In the genomic region with DNA sequence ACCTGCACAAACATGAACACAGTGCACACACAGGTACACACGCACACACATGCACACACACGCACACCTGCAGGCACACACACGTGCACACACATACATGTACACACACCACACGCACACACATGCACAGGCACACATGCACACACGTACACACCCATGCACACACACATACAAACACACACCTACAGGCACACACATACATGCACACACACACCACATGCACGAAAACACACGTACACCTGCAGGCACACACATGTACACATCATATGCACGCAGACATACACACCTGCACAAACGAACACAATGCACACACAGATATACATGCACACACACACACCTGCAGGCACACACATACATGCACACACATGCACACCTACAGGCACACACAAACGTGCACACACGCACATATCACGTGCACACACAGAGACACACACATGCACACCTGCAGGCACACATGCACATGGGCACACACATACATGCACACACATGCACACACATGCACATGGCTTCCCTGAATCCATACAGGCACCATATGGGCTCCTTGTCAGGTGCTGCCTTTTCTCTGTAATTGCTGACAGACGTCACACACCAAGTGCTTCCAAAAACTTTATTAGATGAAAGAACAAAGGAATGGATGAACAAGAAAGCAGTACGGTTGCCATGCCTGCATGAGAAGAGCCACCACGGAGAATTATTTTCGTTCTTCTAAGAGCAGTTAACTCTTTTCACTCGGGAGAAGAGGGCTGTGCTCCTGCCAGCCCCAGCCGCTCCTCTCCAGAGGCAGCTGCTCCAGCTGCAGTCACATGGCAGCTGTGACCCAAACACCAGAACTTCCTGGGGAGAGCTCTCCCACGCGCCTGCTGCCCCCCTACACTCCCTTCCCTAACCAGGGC, we compare ENCODE assay signal across 27 cellular contexts. TPM values are rescaled to one million over a fixed set of nuclear protein-coding genes. Genes with fewer than 3 reads are reported as not detected.
DNase-seq lines count a peak whose midpoint lies in the region; ATAC-seq, FAIRE-seq and TF ChIP-seq lines count a peak whose summit lies in the region.
"Had no signal": no experiment of that assay in that cellular context is flagged by ENCODE, and none has a peak within 500 bp of the region (broad histone marks: within the 10 kb centered on the region; RNA-seq: fewer than 3 reads in every experiment).

No MANE protein-coding gene starts in this region.

- no peaks in the 10 kb centered on the region for H3K36me3 ChIP-seq in MM.1S (replicated peaks; ENCODE audit: insufficient read depth, low read length)
- H3K36me3 ChIP-seq in H1 (ENCODE audit: control insufficient read depth in 2 of 4, insufficient read depth in 4 of 4, low read length in 3 of 4): no peaks in the 10 kb centered on the region; a peak in 1 of 8 replicates
- no peaks in the 10 kb centered on the region for H3K36me3 ChIP-seq in trophoblast cell (ENCODE audit: control insufficient read depth in 1 of 2, insufficient read depth in 2 of 2, low read length in 2 of 2)
- no peaks in the 10 kb centered on the region for H3K36me3 ChIP-seq in GM23248 (ENCODE audit: low read depth)
- no peaks in the 10 kb centered on the region for H3K36me3 ChIP-seq in body of pancreas (replicated peaks in 1 of 2; ENCODE audit: insufficient read depth in 1 of 2, low read depth in 2 of 2)
- H3K36me3 ChIP-seq: brain microvascular endothelial cell, uterus had no signal

- H2BK20ac ChIP-seq in H1 (ENCODE audit: low read length): no peak overlapping the region

- CTCF ChIA-PET in H1 (lab: Charles Lee; ENCODE audit: partially characterized antibody): interaction anchor here (1.1 kb wide), 1 partner anchor 17 kb away, joined by 3 read pairs; no protein-coding TSS in a partner anchor

- H3K79me1 ChIP-seq in H1 (ENCODE audit: low read depth, low read length): no peaks in the 10 kb centered on the region
- no peaks in the 10 kb centered on the region for H3K79me1 ChIP-seq in trophoblast cell (ENCODE audit: low read length)

- H4K5ac ChIP-seq in H1 (ENCODE audit: insufficient read length, low read depth, low read length): no peak overlapping the region

- H3K18ac ChIP-seq in H1 (ENCODE audit: extremely low read depth, low read length) (no peak overlapping the region), trophoblast cell (ENCODE audit: low read length) (no peak overlapping the region)

- H2BK12ac ChIP-seq in H1 (ENCODE audit: low read depth, low read length) (no peak overlapping the region), trophoblast cell (ENCODE audit: low read length) (no peak overlapping the region)

- H3F3A ChIP-seq in MM.1S (ENCODE audit: insufficient read depth, low read length): no peaks in the 10 kb centered on the region
- H3F3A ChIP-seq in GM23248 (ENCODE audit: insufficient read depth): no peaks in the 10 kb centered on the region

- no peak for TF ChIP-seq EP300 in H1 (IDR thresholded peaks at IDR 0.05; ENCODE audit: borderline replicate concordance in 1 of 2, low read depth in 2 of 2, low read length in 2 of 2)

- no peaks in the 10 kb centered on the region for H3K9me3 ChIP-seq in MM.1S (replicated peaks; ENCODE audit: insufficient read depth, low read length)
- H3K9me3 ChIP-seq in H1 (ENCODE audit: insufficient read depth in 2 of 2, low read depth in 1 of 2, low read length in 1 of 2): no peaks in the 10 kb centered on the region; a peak in 2 of 4 replicates
- H3K9me3 ChIP-seq in trophoblast cell (ENCODE audit: insufficient read depth, low read depth, low read length): peaks cover 12% of the 10 kb centered on the region
- no peaks in the 10 kb centered on the region for H3K9me3 ChIP-seq in GM23248 (ENCODE audit: low read depth)
- H3K9me3 ChIP-seq in body of pancreas: no peaks in the 10 kb centered on the region
- H3K9me3 ChIP-seq: suprapubic skin, uterus had no signal

- TF ChIP-seq POLR2A in H1 (IDR thresholded peaks at IDR 0.05; ENCODE audit: control extremely low read depth in 1 of 2, low read depth in 2 of 2, low read length in 2 of 2) (no peak), body of pancreas (IDR thresholded peaks at IDR 0.05) (no peak)

- H2AK5ac ChIP-seq in H1 (ENCODE audit: low read depth, low read length) (0 out of 2 replicates have a peak overlapping the region, but pooled peaks have one; percentile 44), trophoblast cell (ENCODE audit: low read length) (no peak overlapping the region)

- no peak for TF ChIP-seq CTCF in MM.1S (IDR thresholded peaks at IDR 0.05; ENCODE audit: low read length)
- TF ChIP-seq CTCF in H1 (IDR thresholded peaks at IDR 0.05; ENCODE audit: control extremely low read depth in 1 of 3, insufficient read depth in 1 of 3, low read depth in 1 of 3, low read length in 3 of 3): no peak
- no peak for TF ChIP-seq CTCF in body of pancreas (IDR thresholded peaks at IDR 0.05)

- in situ Hi-C loops in GM23248 (cut with MboI): no loop called here

- peak overlapping the region; percentile 54 for H4K91ac ChIP-seq in H1 (replicated peaks; ENCODE audit: insufficient read length, low read length)
- H4K91ac ChIP-seq in trophoblast cell (ENCODE audit: low read depth, low read length): no peak overlapping the region

- H3K4me1 ChIP-seq in MM.1S (ENCODE audit: low read length) (no peaks in the 10 kb centered on the region), H1 (replicated peaks in 1 of 4; ENCODE audit: control insufficient read depth in 3 of 4, insufficient read depth in 4 of 4, low read length in 3 of 4) (no peaks in the 10 kb centered on the region; a peak in 2 of 7 replicates), trophoblast cell (ENCODE audit: control insufficient read depth in 1 of 2, insufficient read depth in 2 of 2, low read length in 2 of 2) (no peaks in the 10 kb centered on the region), GM23248 (ENCODE audit: insufficient read depth) (no peaks in the 10 kb centered on the region), body of pancreas (peaks cover 10% of the 10 kb centered on the region)
- H3K4me1 ChIP-seq: suprapubic skin, uterus had no signal

- intact Hi-C loops in body of pancreas (cut with DNase I): no loop called here

- H4K20me1 ChIP-seq in MM.1S (ENCODE audit: insufficient read depth, low read length) (no peaks in the 10 kb centered on the region), H1 (replicated peaks in 1 of 2; ENCODE audit: control insufficient read depth in 1 of 2, insufficient read depth in 2 of 2, low read length in 2 of 2) (peaks cover 0 to 7% of the 10 kb centered on the region in 2 experiments), GM23248 (ENCODE audit: insufficient read depth) (no peaks in the 10 kb centered on the region)

- H3K4ac ChIP-seq in H1 (replicated peaks; ENCODE audit: insufficient read length, low read depth, low read length): peak overlapping the region; percentile 91
- H3K4ac ChIP-seq in trophoblast cell (ENCODE audit: low read depth, low read length): no peak overlapping the region

- H3K23ac ChIP-seq in H1 (ENCODE audit: insufficient read length) (no peak overlapping the region), trophoblast cell (ENCODE audit: low read length) (peak overlapping the region; percentile 34)

- no peaks in the 10 kb centered on the region for H3K79me2 ChIP-seq in MM.1S (ENCODE audit: low read length)
- no peaks in the 10 kb centered on the region for H3K79me2 ChIP-seq in H1 (ENCODE audit: control insufficient read depth in 1 of 2, insufficient read depth in 2 of 2, low read length in 2 of 2)
- H3K79me2 ChIP-seq in trophoblast cell (ENCODE audit: control insufficient read depth, insufficient read depth, low read length, poor library complexity): no peaks in the 10 kb centered on the region
- no peaks in the 10 kb centered on the region for H3K79me2 ChIP-seq in GM23248 (ENCODE audit: insufficient read depth)

- 0 out of 2 replicates have a peak overlapping the region, but pooled peaks have one; percentile 9 for H2BK15ac ChIP-seq in H1 (ENCODE audit: low read length)

- H3K14ac ChIP-seq in H1 (ENCODE audit: insufficient read length) (no peak overlapping the region), trophoblast cell (ENCODE audit: low read length) (no peak overlapping the region)

- WGBS in H1 (ENCODE audit: extremely low coverage in 1 of 2, insufficient coverage in 1 of 2, insufficient read length in 1 of 2, insufficient replicate concordance in 2 of 2, low coverage in 1 of 2, low lambda C conversion rate in 2 of 2, missing lambda C conversion rate in 1 of 2), 2 experiments: 83% methylated on average over 20 of the region's 20 CpGs; no CpG with 5 or more reads in 1 of the 2 experiments
- WGBS in trophoblast cell (ENCODE audit: extremely low coverage, insufficient coverage, insufficient read length): no CpG with 5 or more reads among the region's 20 CpGs
- WGBS in GM23248 (ENCODE audit: low coverage in 1 of 2, low lambda C conversion rate in 2 of 2, missing lambda C conversion rate in 2 of 2), 2 experiments: 71 to 74% methylated on average over 20 of the region's 20 CpGs
- 78 to 84% methylated on average over 18 to 20 of the region's 20 CpGs for WGBS in body of pancreas, 2 donors

- POLR2A ChIA-PET in H1 (lab: Charles Lee; ENCODE audit: partially characterized antibody): interaction anchor here (0.6 to 1.0 kb wide), 2 partner anchors 9 to 77 kb away, joined by 3 read pairs; no protein-coding TSS in a partner anchor

- FAIRE-seq in H1 (lab: Jason Lieb, UNC): no peak
- FAIRE-seq: A204.1, GM19239 had no signal

- no peak overlapping the region for H4K8ac ChIP-seq in H1 (ENCODE audit: extremely low read depth, insufficient read depth, low read length)
- no peak overlapping the region for H4K8ac ChIP-seq in trophoblast cell (ENCODE audit: low read depth, low read length)

- H2BK5ac ChIP-seq in H1 (ENCODE audit: low read depth, low read length) (peak overlapping the region; percentile 53; the same call in 1 of the 2 replicates), trophoblast cell (ENCODE audit: low read depth, low read length, poor library complexity) (no peak overlapping the region)

- H3K4me2 ChIP-seq in MM.1S (ENCODE audit: low read depth, low read length): peak overlapping the region; percentile 45; the same call in 1 of the 2 replicates
- H3K4me2 ChIP-seq in H1 (ENCODE audit: insufficient read depth in 1 of 2, low read depth in 2 of 2, low read length in 2 of 2): no peak overlapping the region
- H3K4me2 ChIP-seq in trophoblast cell (ENCODE audit: low read length): no peak overlapping the region
- H3K4me2 ChIP-seq in GM23248 (ENCODE audit: unreplicated experiment): no peak overlapping the region
- H3K4me2 ChIP-seq: PC-9 had no signal

- TF ChIP-seq RAD21 in H1 (IDR thresholded peaks at IDR 0.05 in 1 of 2, conservative IDR thresholded peaks at IDR 0.05 in 1 of 2; ENCODE audit: low read depth in 2 of 2, low read length in 2 of 2): no peak

- ATAC-seq in body of pancreas: no peak
- ATAC-seq: activated CD4-positive, CD25-positive, alpha-beta regulatory T cell treated with anti-CD3 and anti-CD28 coated beads, Interleukin-2, amount 50 U/mL, for 24 hours; heart left ventricle; left colon; stimulated activated memory B cell treated with anti-CD40 and anti-IgM and Interleukin-4, amounts not matched to agents 10 μg/mL and 1 μg/mL and 100 μg/mL, for 72 hours had no signal

- H3K23me2 ChIP-seq in H1 (ENCODE audit: low read depth, low read length): peaks cover 4% of the 10 kb centered on the region; the same call in 1 of the 2 replicates

- peaks cover 86% of the 10 kb centered on the region for H3K27me3 ChIP-seq in MM.1S (replicated peaks; ENCODE audit: insufficient read depth, low read length)
- H3K27me3 ChIP-seq in H1 (replicated peaks in 1 of 4; ENCODE audit: control insufficient read depth in 3 of 4, extremely low read depth in 1 of 4, insufficient read depth in 3 of 4, low read length in 3 of 4): no peaks in the 10 kb centered on the region
- H3K27me3 ChIP-seq in trophoblast cell (ENCODE audit: insufficient read depth, low read length): no peaks in the 10 kb centered on the region
- H3K27me3 ChIP-seq in GM23248 (replicated peaks; ENCODE audit: insufficient read depth): no peaks in the 10 kb centered on the region
- H3K27me3 ChIP-seq in body of pancreas: no peaks in the 10 kb centered on the region
- H3K27me3 ChIP-seq: heart left ventricle, suprapubic skin, uterus had no signal

- H3K4me3 ChIP-seq in MM.1S (ENCODE audit: low read length): no peak overlapping the region
- H3K4me3 ChIP-seq in H1 (ENCODE audit: extremely low read depth in 1 of 4, insufficient read depth in 2 of 4, low read depth in 3 of 4, low read length in 4 of 4): no peak overlapping the region
- peak overlapping the region; percentile 1 for H3K4me3 ChIP-seq in trophoblast cell (ENCODE audit: low read depth, low read length)
- H3K4me3 ChIP-seq in GM23248: no peak overlapping the region
- H3K4me3 ChIP-seq in body of pancreas: no peak overlapping the region
- H3K4me3 ChIP-seq: heart left ventricle, PC-9, suprapubic skin, uterus had no signal

- H3K9me2 ChIP-seq in MM.1S (replicated peaks; ENCODE audit: insufficient read depth, low read length): no peaks in the 10 kb centered on the region
- no peaks in the 10 kb centered on the region for H3K9me2 ChIP-seq in GM23248 (ENCODE audit: insufficient read depth)

- H2AFZ ChIP-seq in MM.1S (ENCODE audit: low read length): no peak overlapping the region
- H2AFZ ChIP-seq in H1 (ENCODE audit: low read length): no peak overlapping the region
- no peak overlapping the region for H2AFZ ChIP-seq in trophoblast cell (ENCODE audit: insufficient read depth, low read length, poor library complexity)
- H2AFZ ChIP-seq in GM23248: no peak overlapping the region
- H2AFZ ChIP-seq: PC-9 had no signal

- DNase-seq in NCI-H2107 treated with DMSO at 0.1 percent for 48 hours (lab: John Stamatoyannopoulos, UW; ENCODE audit: unreplicated experiment): peak; percentile 5
- DNase-seq in NCI-H2107 (lab: John Stamatoyannopoulos, UW): no peak
- no peak for DNase-seq in MM.1S
- no peak for DNase-seq in H1 (ENCODE audit: low read depth in 1 of 2, low spot score in 2 of 2)
- no peak for DNase-seq in trophoblast cell
- no peak for DNase-seq in activated gamma-delta T cell treated with Interleukin-2 at 50 U/mL for 16 hours
- no peak for DNase-seq in GM23248
- DNase-seq in body of pancreas: no peak
- DNase-seq: activated CD4-positive, alpha-beta memory T cell treated with anti-CD3 and anti-CD28 coated beads, Interleukin-2, amount 10 ng/mL, durations not matched to agents 7 days and 5 days; brain microvascular endothelial cell; effector CD4-positive, alpha-beta T cell; erythroblast; left colon; naive B cell; NCI-H146; NK-92 treated with Interleukin-12 subunit alpha and Interleukin-12 subunit beta, amount 100 ng/mL, for 24 hours; PC-9; SHP77 treated with DMSO at 0.1 percent for 48 hours; stimulated activated CD4-positive, alpha-beta T cell treated with anti-CD3 and anti-CD28 coated beads, Interleukin-2, amount 100 ng/mL, for 48 hours had no signal

- H2BK120ac ChIP-seq in H1 (replicated peaks; ENCODE audit: low read depth, low read length): no peak overlapping the region
- H2BK120ac ChIP-seq in trophoblast cell (ENCODE audit: insufficient read depth, low read length, poor library complexity): no peak overlapping the region

- H3K27ac ChIP-seq in MM.1S (ENCODE audit: low read length) (no peak overlapping the region), H1 (ENCODE audit: low read depth, low read length) (no peak overlapping the region), trophoblast cell (ENCODE audit: low read depth, low read length) (no peak overlapping the region), GM23248 (no peak overlapping the region), body of pancreas (no peak overlapping the region)
- H3K27ac ChIP-seq: brain microvascular endothelial cell, heart left ventricle, PC-9, suprapubic skin, uterus had no signal

- no peak overlapping the region for H4K12ac ChIP-seq in trophoblast cell (ENCODE audit: low read depth, low read length)

- H3K9ac ChIP-seq in MM.1S (ENCODE audit: low read length): no peak overlapping the region
- no peak overlapping the region; a peak in 1 of 7 replicates for H3K9ac ChIP-seq in H1 (replicated peaks in 1 of 4; ENCODE audit: extremely low read depth in 1 of 4, low read depth in 3 of 4, low read length in 3 of 4)
- H3K9ac ChIP-seq in trophoblast cell (ENCODE audit: low read length): no peak overlapping the region
- no peak overlapping the region for H3K9ac ChIP-seq in GM23248

- H3K56ac ChIP-seq in H1 (replicated peaks; ENCODE audit: insufficient read length, low read depth, low read length): no peak overlapping the region

RNA-seq across cellular contexts. Expression of gene EXD3, which starts 57.2 kb away (rescaled TPM):
- total RNA-seq in H1 (2021; fragmentation: NEBNext Ultra II Directional; extraction: Animal tissue kit (Norgen Biotek cat#: 25700)): 7.0 and 7.2 TPM in 2 replicates
- polyA plus RNA-seq in H1 (2011; rRNA removed): 9.4 and 12.7 TPM in 2 replicates
- polyA plus RNA-seq in H1 (2011; cell fraction: cytosol; rRNA removed): 11.1 TPM
- polyA plus RNA-seq in H1 (2011; cell fraction: nucleus; rRNA removed): 40.6 TPM
- 4.4 to 11.7 TPM (median 10.6 TPM) in 4 replicates for polyA plus RNA-seq in H1 (2012, experiment 1 of 2)
- 6.7 TPM for polyA plus RNA-seq in H1 (2012, experiment 2 of 2)
- 5.3 TPM for polyA plus RNA-seq in H1 (2013, experiment 1 of 2)
- polyA plus RNA-seq in H1 (2013, experiment 2 of 2): 4.9 TPM
- polyA minus RNA-seq in H1 (2011; rRNA and poly(A)+ RNA removed): 2.7 and 6.9 TPM in 2 replicates
- 6.4 TPM for polyA minus RNA-seq in H1 (2011; cell fraction: cytosol; rRNA and poly(A)+ RNA removed)
- polyA minus RNA-seq in H1 (2011; cell fraction: nucleus; rRNA and poly(A)+ RNA removed): 11.7 TPM
- 4.7 and 5.1 TPM in 2 replicates for polyA plus RNA-seq in trophoblast cell (2013)
- total RNA-seq in GM23248 (2014; rRNA removed; shearing (Covaris generic)): 11.6 and 17.1 TPM in 2 replicates
- polyA plus RNA-seq in GM23248 (2016; fragmentation: Nextera tagmentation; extraction: Ambion mirVana): 8.7 and 10.1 TPM in 2 replicates
- 10 to 100 TPM; 23.3 to 34.9 TPM for total RNA-seq in body of pancreas

RNA-seq across cellular contexts. Expression of gene NOXA1, which starts 57.4 kb away (rescaled TPM):
- total RNA-seq in H1 (2021; fragmentation: NEBNext Ultra II Directional; extraction: Animal tissue kit (Norgen Biotek cat#: 25700)): 0.34 and 0.55 TPM in 2 replicates
- polyA plus RNA-seq in H1 (2011; rRNA removed) (0.91 and 1.5 TPM in 2 replicates), GM23248 (2016; fragmentation: Nextera tagmentation; extraction: Ambion mirVana) (0.15 and 0.39 TPM in 2 replicates)
- polyA plus RNA-seq in H1 (2011; cell fraction: cytosol; rRNA removed): 1.3 TPM
- 4.7 TPM for polyA plus RNA-seq in H1 (2011; cell fraction: nucleus; rRNA removed)
- polyA plus RNA-seq in H1 (2012, experiment 1 of 2): 0.41 to 1.2 TPM (median 0.88 TPM) in 4 replicates
- polyA plus RNA-seq in H1 (2012, experiment 2 of 2): 0.25 TPM
- polyA plus RNA-seq in H1 (2013, experiment 1 of 2): 0.53 TPM
- 0.44 TPM for polyA plus RNA-seq in H1 (2013, experiment 2 of 2)
- polyA minus RNA-seq in H1 (2011; rRNA and poly(A)+ RNA removed): not detected in 2 replicates
- 0.81 TPM for polyA minus RNA-seq in H1 (2011; cell fraction: cytosol; rRNA and poly(A)+ RNA removed)
- 1.5 TPM for polyA minus RNA-seq in H1 (2011; cell fraction: nucleus; rRNA and poly(A)+ RNA removed)
- 0.19 and 0.21 TPM in 2 replicates for polyA plus RNA-seq in trophoblast cell (2013)
- total RNA-seq in GM23248 (2014; rRNA removed; shearing (Covaris generic)): 0.32 TPM in 1 of 2 replicates, not detected in the other
- total RNA-seq in body of pancreas: 10 to 100 TPM in 1 of 2 donors, 1 to 10 TPM in 1; 7.3 to 12.9 TPM
- total RNA-seq: fibroblast of villous mesenchyme had no signal
